Comparison of ENCODE assay signal across 9 cellular contexts in the genomic region with DNA sequence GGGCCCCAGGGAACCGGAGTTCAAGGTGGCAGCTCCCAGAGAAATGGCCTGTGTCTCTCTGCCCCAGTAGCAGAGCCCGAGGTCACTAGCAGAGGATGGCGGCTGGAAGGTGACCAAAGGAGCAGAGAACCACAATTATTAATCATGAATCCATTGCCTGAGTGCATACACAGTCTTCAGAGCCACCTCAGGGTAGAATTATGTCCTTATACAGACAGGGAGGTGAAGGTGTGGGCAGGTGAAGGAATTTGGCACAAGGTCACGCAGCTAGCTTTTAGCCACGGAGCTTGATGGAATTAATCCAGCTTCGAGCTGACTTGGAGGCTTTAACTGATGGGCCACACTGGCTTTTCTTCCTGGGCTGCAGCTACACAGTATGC.
DNase-seq lines count a peak whose midpoint lies in the region; FAIRE-seq and TF ChIP-seq lines count a peak whose summit lies in the region.
"Had no signal": no experiment of that assay in that cellular context is flagged by ENCODE, and none has a peak within 500 bp of the region (broad histone marks: within the 10 kb centered on the region; RNA-seq: fewer than 3 reads in every experiment).

No MANE protein-coding gene starts in this region.

- no peak for TF ChIP-seq EP300 in stomach (IDR thresholded peaks at IDR 0.05)

- H3K4me3 Mint-ChIP-seq in astrocyte (ENCODE audit: unreplicated experiment), result peak overlapping the region; percentile 27

- H3K9ac ChIP-seq in HUES6 (ENCODE audit: low read length) (peak overlapping the region; percentile 63), astrocyte (ENCODE audit: low read length) (peak overlapping the region; percentile 86)
- H3K9ac ChIP-seq: KMS-11 had no signal

- FAIRE-seq in astrocyte (lab: Jason Lieb, UNC), result peak; percentile 9

- no peaks in the 10 kb centered on the region for H3K9me3 ChIP-seq in HUES6 (ENCODE audit: control insufficient read depth, insufficient read depth, low read depth, low read length)
- no peaks in the 10 kb centered on the region for H3K9me3 ChIP-seq in astrocyte (ENCODE audit: insufficient read depth, low read depth, low read length)
- no peaks in the 10 kb centered on the region for H3K9me3 ChIP-seq in stomach

- no peak for TF ChIP-seq CTCF in astrocyte (IDR thresholded peaks at IDR 0.05; ENCODE audit: insufficient read depth, low read depth, low read length)
- TF ChIP-seq CTCF in stomach (IDR thresholded peaks at IDR 0.05), result peak in 1 of 7 experiments; percentile 1

- no peak for TF ChIP-seq POLR2A in stomach (IDR thresholded peaks at IDR 0.05)

- H3K36me3 Mint-ChIP-seq in astrocyte (ENCODE audit: low read depth, unreplicated experiment), result no peaks in the 10 kb centered on the region

- H3K27me3 ChIP-seq in HUES6 (ENCODE audit: control insufficient read depth, insufficient read depth, low read length) (no peaks in the 10 kb centered on the region), astrocyte (ENCODE audit: insufficient read depth, low read length) (no peaks in the 10 kb centered on the region), stomach (no peaks in the 10 kb centered on the region)

- no peaks in the 10 kb centered on the region for H3K79me2 ChIP-seq in astrocyte (ENCODE audit: insufficient read depth, low read length)

- H3K4me3 ChIP-seq in HUES6 (ENCODE audit: low read depth, low read length) (no peak overlapping the region), astrocyte (ENCODE audit: insufficient read depth, low read depth, low read length) (no peak overlapping the region), stomach (no peak overlapping the region)

- H3K27ac ChIP-seq in HUES6 (ENCODE audit: low read depth, low read length) (peak overlapping the region; percentile 81), astrocyte (ENCODE audit: low read depth, low read length) (peak overlapping the region; percentile 98), stomach (peak overlapping the region; percentile 93 to 95 (median 94))
- H3K27ac ChIP-seq: KMS-11 had no signal

- WGBS in stomach, 5 donors, result 11 to 28% (median 17%) methylated on average over 5 to 6 of the region's 6 CpGs

- H3K4me2 ChIP-seq in astrocyte (ENCODE audit: low read length), result peak overlapping the region; percentile 78
- H3K4me2 ChIP-seq: KMS-11 had no signal

- no peaks in the 10 kb centered on the region for H3K27me3 Mint-ChIP-seq in astrocyte (ENCODE audit: low read depth, unreplicated experiment)

- intact Hi-C loops in stomach (cut with DNase I; ENCODE audit: low total_unique reads), result no loop called here

- peak overlapping the region; percentile 96 for H3K27ac Mint-ChIP-seq in astrocyte (ENCODE audit: unreplicated experiment)

- H3K36me3 ChIP-seq in HUES6 (ENCODE audit: control insufficient read depth, insufficient read depth, low read length) (no peaks in the 10 kb centered on the region), astrocyte (ENCODE audit: insufficient read depth, low read length) (no peaks in the 10 kb centered on the region), stomach (no peaks in the 10 kb centered on the region)

- DNase-seq in astrocyte (ENCODE audit: low read depth) (peak; percentile 35), kidney tubule cell (ENCODE audit: low spot score) (peak; percentile 89), stomach (peak; percentile 67), NCI-H748 treated with DMSO at 0.1 percent for 48 hours (lab: John Stamatoyannopoulos, UW) (no peak), DMS53 treated with DMSO at 0.1 percent for 48 hours (lab: John Stamatoyannopoulos, UW; ENCODE audit: unreplicated experiment) (no peak), DMS114 treated with DMSO at 0.1 percent for 48 hours (lab: John Stamatoyannopoulos, UW; ENCODE audit: unreplicated experiment) (no peak), NCI-H2171 (lab: John Stamatoyannopoulos, UW) (no peak)

- peaks cover 72% of the 10 kb centered on the region for H3K4me1 ChIP-seq in HUES6 (ENCODE audit: control insufficient read depth, insufficient read depth, low read length)
- H3K4me1 ChIP-seq in astrocyte (ENCODE audit: insufficient read depth, low read length), result peaks cover 56% of the 10 kb centered on the region
- H3K4me1 ChIP-seq in stomach, result peaks cover 45 to 78% (median 53%) of the 10 kb centered on the region in 4 donors

- peaks cover 2% of the 10 kb centered on the region for H3K9me3 Mint-ChIP-seq in astrocyte (ENCODE audit: unreplicated experiment)

- peaks cover 79% of the 10 kb centered on the region for H3K4me1 Mint-ChIP-seq in astrocyte (ENCODE audit: low read depth, unreplicated experiment)

- no peak overlapping the region for H2AFZ ChIP-seq in astrocyte (ENCODE audit: low read depth, low read length)

- H4K20me1 ChIP-seq in astrocyte (ENCODE audit: insufficient read depth, low read length), result no peaks in the 10 kb centered on the region

Comparison
In these comparisons a context has a peak if more than half of its experiments do, and no peak if none do; other contexts are left out.
1. DNase-seq: peak in astrocyte (single experiment), kidney tubule cell (single experiment) and stomach (single experiment); none in NCI-H748 treated with DMSO at 0.1 percent for 48 hours (single experiment), DMS53 treated with DMSO at 0.1 percent for 48 hours (single experiment), DMS114 treated with DMSO at 0.1 percent for 48 hours (single experiment) and NCI-H2171 (single experiment).
2. Peak in every context shown above with its lines, with median percentiles within 50 percentile points of each other: H3K27ac ChIP-seq.